ENCODE assay signal across 8 cellular contexts in the genomic region with DNA sequence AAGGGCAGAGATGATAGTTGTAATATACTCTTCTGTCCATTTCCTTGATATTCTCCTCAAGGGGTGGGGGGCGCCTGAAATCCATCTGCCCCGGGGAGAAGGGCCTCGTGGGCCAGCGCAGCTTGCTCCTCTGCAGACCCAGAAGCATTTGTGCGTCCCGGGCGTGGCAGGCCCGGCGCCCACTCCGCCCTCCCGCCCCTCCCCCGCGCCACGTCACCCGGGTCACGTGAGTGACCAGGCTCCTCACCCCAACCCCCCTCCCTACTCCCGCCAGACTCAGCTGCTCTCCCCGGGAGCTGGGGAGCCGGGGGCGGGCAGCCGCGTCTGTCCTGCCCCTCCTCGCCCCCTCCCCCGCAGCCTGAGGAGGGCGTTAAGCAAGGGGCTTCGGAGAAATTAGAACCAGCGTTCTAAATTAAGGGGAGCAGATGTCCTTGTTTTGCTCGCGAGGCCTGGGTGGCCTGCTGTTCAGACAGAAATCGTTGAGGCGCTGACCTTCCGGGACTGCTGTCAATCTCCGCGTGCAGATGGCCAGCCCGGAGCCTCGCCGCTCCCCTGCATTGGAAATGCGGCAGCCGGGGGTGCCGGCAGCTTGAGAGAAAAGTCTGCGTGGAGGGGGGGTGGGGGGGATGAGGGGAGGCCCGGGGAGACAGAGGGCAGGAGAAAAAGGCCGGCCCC.
DNase-seq lines count a peak whose midpoint lies in the region; ATAC-seq and TF ChIP-seq lines count a peak whose summit lies in the region.

No MANE protein-coding gene starts in this region.

- peak; percentile 56 for ATAC-seq in HG02678 (IDR thresholded peaks at IDR 0.05; ENCODE audit: unreplicated experiment)

- TF ChIP-seq CTCF in GM12865 (IDR thresholded peaks at IDR 0.05; ENCODE audit: insufficient read depth, low read depth, low read length, missing control alignments): no peak

- peaks cover 25% of the 10 kb centered on the region for H3K4me1 ChIP-seq in mononuclear cell (ENCODE audit: insufficient read depth, low read length)

- H3K27ac ChIP-seq in epithelial cell of prostate: peak overlapping the region; percentile 16

- peak; percentile 90 for DNase-seq in GM12865 (ENCODE audit: low read depth)
- DNase-seq in NCI-H526 treated with DMSO at 0.1 percent for 48 hours (lab: John Stamatoyannopoulos, UW): peak; percentile 19
- DNase-seq in activated T-cell treated with anti-CD3 and anti-CD28 coated beads for 1 hour (ENCODE audit: low read depth): peak; percentile 62
- DNase-seq in epithelial cell of prostate (ENCODE audit: low read depth, low spot score): no peak
- DNase-seq in stimulated activated CD8-positive, alpha-beta memory T cell treated with anti-CD3 and anti-CD28 coated beads, Interleukin-15, amount 100 ng/mL, for 4 hours (ENCODE audit: low read depth in 2 of 2): peak; percentile 45 to 51
- DNase-seq in UCSD-AML1 (lab: John Stamatoyannopoulos, UW; ENCODE audit: unreplicated experiment): no peak

- H3K4me3 ChIP-seq in GM12865 (ENCODE audit: low read depth, low read length): peak overlapping the region; percentile 73
- peak overlapping the region; percentile 53 for H3K4me3 ChIP-seq in mononuclear cell (ENCODE audit: low read length)

- no peaks in the 10 kb centered on the region for H3K9me3 ChIP-seq in mononuclear cell (ENCODE audit: low read depth, low read length)

- no peaks in the 10 kb centered on the region for H3K27me3 ChIP-seq in mononuclear cell (ENCODE audit: insufficient read depth, low read length)

Comparison
In these comparisons a context has a peak if more than half of its experiments do, and no peak if none do; other contexts are left out.
1. DNase-seq: peak in GM12865 (single experiment), NCI-H526 treated with DMSO at 0.1 percent for 48 hours (single experiment), activated T-cell treated with anti-CD3 and anti-CD28 coated beads for 1 hour (single experiment) and stimulated activated CD8-positive, alpha-beta memory T cell treated with anti-CD3 and anti-CD28 coated beads, Interleukin-15, amount 100 ng/mL, for 4 hours (2 of 2); none in epithelial cell of prostate (single experiment) and UCSD-AML1 (single experiment).